In genomic region chr10:7475046-7475860, GRCh38 we compare ENCODE assay signal across 1 cellular context.
TF ChIP-seq lines count a peak whose summit lies in the region.

No MANE protein-coding gene starts in this region.

TF ChIP-seq in HepG2, 621 proteins besides CTCF, POLR2A, EP300 and RAD21 (continued from another document):
- TF ChIP-seq ZBTB43 (CRISPR knock-in tag; conservative IDR thresholded peaks at IDR 0.05) = no peak
- no peak for TF ChIP-seq PTBP1 (IDR thresholded peaks at IDR 0.05; ENCODE audit: low read depth, low read length, poor library complexity, severe bottlenecking)
- no peak for TF ChIP-seq ZNF224 (CRISPR knock-in tag; IDR thresholded peaks at IDR 0.05)
- TF ChIP-seq ZBTB14 (CRISPR knock-in tag; IDR thresholded peaks at IDR 0.05) = no peak
- no peak for TF ChIP-seq ZNF431 (CRISPR knock-in tag; IDR thresholded peaks at IDR 0.05; ENCODE audit: borderline replicate concordance, low read depth)
- TF ChIP-seq GRHL1 (CRISPR knock-in tag; conservative IDR thresholded peaks at IDR 0.05) = no peak
- TF ChIP-seq JARID2 (CRISPR knock-in tag; IDR thresholded peaks at IDR 0.05; ENCODE audit: insufficient replicate concordance) = no peak
- TF ChIP-seq NPAS2 (CRISPR knock-in tag; IDR thresholded peaks at IDR 0.05; ENCODE audit: borderline replicate concordance) = no peak
